In genomic region chr3:17204049-17204650, GRCh38 we compare ENCODE assay signal across 15 cellular contexts.
A peak's percentile ranks its signal among the peaks of the same experiment; 100 is the strongest.
DNase-seq lines count a peak whose midpoint lies in the region; ATAC-seq and TF ChIP-seq lines count a peak whose summit lies in the region.
"Had no signal": no experiment of that assay in that cellular context is flagged by ENCODE, and none has a peak within 500 bp of the region (broad histone marks: within the 10 kb centered on the region; RNA-seq: fewer than 3 reads in every experiment).

No MANE protein-coding gene starts in this region.

- peaks cover 2% of the 10 kb centered on the region for H3K9me3 ChIP-seq in neural cell (ENCODE audit: low read length)
- peaks cover 0 to 12% (median 0%) of the 10 kb centered on the region in 3 experiments for H3K9me3 ChIP-seq in naive thymus-derived CD4-positive, alpha-beta T cell (ENCODE audit: control insufficient read depth in 2 of 3, low read length in 3 of 3)

- no peak overlapping the region for H3K4me2 ChIP-seq in neural cell (ENCODE audit: low read length)
- H3K4me2 ChIP-seq: GM23338 had no signal

- no peak for TF ChIP-seq RAD21 in neural cell (conservative IDR thresholded peaks at IDR 0.05)

- H3F3A ChIP-seq in neural cell (ENCODE audit: insufficient read depth, low read length, poor library complexity, severe bottlenecking), result no peaks in the 10 kb centered on the region

- H3K4me1 ChIP-seq in naive thymus-derived CD4-positive, alpha-beta T cell (ENCODE audit: control insufficient read depth in 2 of 2, insufficient read depth in 2 of 2, low read length in 2 of 2), result no peaks in the 10 kb centered on the region

- CTCF ChIA-PET in naive thymus-derived CD4-positive, alpha-beta T cell (lab: Charles Lee), result no interaction called here
- CTCF ChIA-PET in activated CD4-positive, alpha-beta T cell treated with anti-CD3 and anti-CD28 coated beads, Interleukin-2, amount 10 ng/mL, durations not matched to agents 7 days and 5 days (lab: Charles Lee), result no interaction called here

- H3K9me2 ChIP-seq in neural cell (ENCODE audit: insufficient read depth, low read length), result no peaks in the 10 kb centered on the region

- no peaks in the 10 kb centered on the region for H3K27me3 Mint-ChIP-seq in naive thymus-derived CD4-positive, alpha-beta T cell
- H3K27me3 Mint-ChIP-seq in activated CD4-positive, alpha-beta T cell treated with anti-CD3 and anti-CD28 coated beads, Interleukin-2, amount 10 ng/mL, durations not matched to agents 7 days and 5 days, result no peaks in the 10 kb centered on the region
- H3K27me3 Mint-ChIP-seq: CD4-positive, CD25-positive, alpha-beta regulatory T cell; IgD-negative memory B cell had no signal

- no peak for ATAC-seq in GM18502 (IDR thresholded peaks at IDR 0.05; ENCODE audit: poor library complexity, unreplicated experiment)
- ATAC-seq in naive thymus-derived CD4-positive, alpha-beta T cell, result no peak
- ATAC-seq: GM12878, GM23338 had no signal

- DNase-seq in AG20443 (ENCODE audit: low spot score) (peak; percentile 14), EH (ENCODE audit: low read depth) (peak; percentile 63), fibroblast of gingiva (ENCODE audit: low read depth) (peak; percentile 26)
- no peak for DNase-seq in naive thymus-derived CD4-positive, alpha-beta T cell
- no peak for DNase-seq in activated naive CD4-positive, alpha-beta T cell (lab: John Stamatoyannopoulos, UW)
- no peak for DNase-seq in activated CD4-positive, alpha-beta T cell treated with anti-CD3 and anti-CD28 coated beads, Interleukin-2, amount 10 ng/mL, durations not matched to agents 7 days and 5 days
- DNase-seq: CD4-positive, CD25-positive, alpha-beta regulatory T cell; DMS53; H7 had no signal

- H3K36me3 Mint-ChIP-seq in naive thymus-derived CD4-positive, alpha-beta T cell, result peaks cover 21 to 81% (median 71%) of the 10 kb centered on the region in 5 donors
- H3K36me3 Mint-ChIP-seq in activated CD4-positive, alpha-beta T cell treated with anti-CD3 and anti-CD28 coated beads, Interleukin-2, amount 10 ng/mL, durations not matched to agents 7 days and 5 days (ENCODE audit: low read depth), result peaks cover 45% of the 10 kb centered on the region

- intact Hi-C loops in naive thymus-derived CD4-positive, alpha-beta T cell (cut with micrococcal nuclease), result no loop called here

- POLR2A ChIA-PET in naive thymus-derived CD4-positive, alpha-beta T cell (lab: Charles Lee), result no interaction called here
- POLR2A ChIA-PET in activated CD4-positive, alpha-beta T cell treated with anti-CD3 and anti-CD28 coated beads, Interleukin-2, amount 10 ng/mL, durations not matched to agents 7 days and 5 days (lab: Charles Lee), result no interaction called here

- no peak overlapping the region for H3K4me3 ChIP-seq in neural cell (ENCODE audit: low read length)
- H3K4me3 ChIP-seq in naive thymus-derived CD4-positive, alpha-beta T cell (ENCODE audit: low read length), result no peak overlapping the region
- H3K4me3 ChIP-seq: BLaER1 treated with 17β-estradiol and CSF1 and Interleukin-3, amounts not matched to agents 10 nM and 100 nM; GM12878; GM23338 had no signal

- no peak for TF ChIP-seq EP300 in neural cell (conservative IDR thresholded peaks at IDR 0.05; ENCODE audit: poor library complexity, severe bottlenecking)

- peaks cover 0 to 7% (median 4%) of the 10 kb centered on the region in 7 donors for H3K4me1 Mint-ChIP-seq in naive thymus-derived CD4-positive, alpha-beta T cell
- H3K4me1 Mint-ChIP-seq in activated CD4-positive, alpha-beta T cell treated with anti-CD3 and anti-CD28 coated beads, Interleukin-2, amount 10 ng/mL, durations not matched to agents 7 days and 5 days, result peaks cover 4% of the 10 kb centered on the region
- H3K4me1 Mint-ChIP-seq: GM23338 had no signal

- H3K27ac ChIP-seq in neural cell (ENCODE audit: low read length), result peak overlapping the region; percentile 56
- H3K27ac ChIP-seq in naive thymus-derived CD4-positive, alpha-beta T cell (ENCODE audit: low read depth, low read length), result no peak overlapping the region
- H3K27ac ChIP-seq: BLaER1 treated with 17β-estradiol and CSF1 and Interleukin-3, amounts not matched to agents 10 nM and 100 nM had no signal

- no peak overlapping the region for H3K27ac Mint-ChIP-seq in naive thymus-derived CD4-positive, alpha-beta T cell
- H3K27ac Mint-ChIP-seq in activated CD4-positive, alpha-beta T cell treated with anti-CD3 and anti-CD28 coated beads, Interleukin-2, amount 10 ng/mL, durations not matched to agents 7 days and 5 days, result no peak overlapping the region
- H3K27ac Mint-ChIP-seq: GM23338, IgD-negative memory B cell had no signal

- H3K4me3 Mint-ChIP-seq in naive thymus-derived CD4-positive, alpha-beta T cell, result no peak overlapping the region
- no peak overlapping the region for H3K4me3 Mint-ChIP-seq in activated CD4-positive, alpha-beta T cell treated with anti-CD3 and anti-CD28 coated beads, Interleukin-2, amount 10 ng/mL, durations not matched to agents 7 days and 5 days
- H3K4me3 Mint-ChIP-seq: CD4-positive, CD25-positive, alpha-beta regulatory T cell; GM23338 had no signal

- no peak overlapping the region for H3K9ac ChIP-seq in neural cell (ENCODE audit: low read length)
- H3K9ac ChIP-seq: BLaER1 treated with 17β-estradiol and CSF1 and Interleukin-3, amounts not matched to agents 10 nM and 100 nM had no signal

- no peaks in the 10 kb centered on the region for H4K20me1 ChIP-seq in neural cell (ENCODE audit: insufficient read depth)
- H4K20me1 ChIP-seq: BLaER1 treated with 17β-estradiol and CSF1 and Interleukin-3, amounts not matched to agents 10 nM and 100 nM had no signal

- peaks cover 9 to 38% (median 22%) of the 10 kb centered on the region in 11 donors for H3K9me3 Mint-ChIP-seq in naive thymus-derived CD4-positive, alpha-beta T cell
- peaks cover 25% of the 10 kb centered on the region for H3K9me3 Mint-ChIP-seq in activated CD4-positive, alpha-beta T cell treated with anti-CD3 and anti-CD28 coated beads, Interleukin-2, amount 10 ng/mL, durations not matched to agents 7 days and 5 days

- H3K79me2 ChIP-seq in neural cell (replicated peaks; ENCODE audit: insufficient read depth, low read length), result no peaks in the 10 kb centered on the region

- no peaks in the 10 kb centered on the region for H3K27me3 ChIP-seq in neural cell (ENCODE audit: insufficient read depth, low read depth, low read length)
- no peaks in the 10 kb centered on the region for H3K27me3 ChIP-seq in naive thymus-derived CD4-positive, alpha-beta T cell (ENCODE audit: control insufficient read depth in 2 of 2, insufficient read depth in 2 of 2, low read length in 2 of 2)
- H3K27me3 ChIP-seq: BLaER1 treated with 17β-estradiol and CSF1 and Interleukin-3, amounts not matched to agents 10 nM and 100 nM had no signal

- TF ChIP-seq CTCF in neural cell (IDR thresholded peaks at IDR 0.05; ENCODE audit: poor library complexity, severe bottlenecking), result no peak

- H2AFZ ChIP-seq in neural cell (ENCODE audit: low read depth, low read length), result no peak overlapping the region
- H2AFZ ChIP-seq: GM23338 had no signal

- no peaks in the 10 kb centered on the region for H3K36me3 ChIP-seq in neural cell (ENCODE audit: insufficient read depth, low read length)
- H3K36me3 ChIP-seq in naive thymus-derived CD4-positive, alpha-beta T cell (ENCODE audit: control insufficient read depth in 2 of 3, insufficient read depth in 3 of 3, low read length in 3 of 3), result no peaks in the 10 kb centered on the region

TF ChIP-seq in neural cell, 6 proteins besides CTCF, POLR2A, EP300 and RAD21:
- TF ChIP-seq REST (IDR thresholded peaks at IDR 0.05; ENCODE audit: borderline replicate concordance) (no peak), SMC3 (conservative IDR thresholded peaks at IDR 0.05; ENCODE audit: poor library complexity) (no peak), TAF1 (IDR thresholded peaks at IDR 0.05; ENCODE audit: low read depth) (no peak), POLR2AphosphoS5 (IDR thresholded peaks at IDR 0.05) (no peak), EZH2 (IDR thresholded peaks at IDR 0.05; ENCODE audit: borderline replicate concordance, insufficient read depth, low read length, poor library complexity, severe bottlenecking) (no peak), MXI1 (conservative IDR thresholded peaks at IDR 0.05; ENCODE audit: poor library complexity, severe bottlenecking) (no peak)

Comparison
In these comparisons a context has a peak if more than half of its experiments do, and no peak if none do; other contexts are left out.
1. DNase-seq: peak in AG20443 (single experiment), EH (single experiment) and fibroblast of gingiva (single experiment); none in naive thymus-derived CD4-positive, alpha-beta T cell (0 of 9), activated naive CD4-positive, alpha-beta T cell (0 of 4) and activated CD4-positive, alpha-beta T cell treated with anti-CD3 and anti-CD28 coated beads, Interleukin-2, amount 10 ng/mL, durations not matched to agents 7 days and 5 days (single experiment).